Comparison of ENCODE assay signal across 28 cellular contexts in genomic region chr2:201777043-201777442, GRCh38. TPM values are rescaled to one million over a fixed set of nuclear protein-coding genes. Genes with fewer than 3 reads are reported as not detected.
DNase-seq lines count a peak whose midpoint lies in the region; FAIRE-seq and TF ChIP-seq lines count a peak whose summit lies in the region.
"Had no signal": no experiment of that assay in that cellular context is flagged by ENCODE, and none has a peak within 500 bp of the region (broad histone marks: within the 10 kb centered on the region; RNA-seq: fewer than 3 reads in every experiment).

No MANE protein-coding gene starts in this region.

- no peaks in the 10 kb centered on the region for H3K9me3 ChIP-seq in A673 (ENCODE audit: low read depth, low read length, poor library complexity, severe bottlenecking)
- H3K9me3 ChIP-seq in prostate gland = no peaks in the 10 kb centered on the region
- H3K9me3 ChIP-seq: A549; BLaER1 treated with 17β-estradiol and CSF1 and Interleukin-3, amounts not matched to agents 10 nM and 100 nM; body of pancreas; Caco-2; tibial artery had no signal

- H3K36me3 ChIP-seq in A673 (ENCODE audit: insufficient read depth, low read length, poor library complexity, severe bottlenecking) = no peaks in the 10 kb centered on the region
- no peaks in the 10 kb centered on the region for H3K36me3 ChIP-seq in prostate gland
- H3K36me3 ChIP-seq: tibial artery had no signal

- H3K4me3 Mint-ChIP-seq in chondrocyte (ENCODE audit: unreplicated experiment) = no peak overlapping the region
- H3K4me3 Mint-ChIP-seq in mesothelial cell of epicardium = no peak overlapping the region
- H3K4me3 Mint-ChIP-seq: activated naive CD8-positive, alpha-beta T cell treated with anti-CD3 and anti-CD28 coated beads for 36 hours; natural killer cell treated with Interleukin-12 subunit alpha and Interleukin-12 subunit beta and Interleukin-15 and Interleukin-18, amount 100 ng/mL, for 72 hours had no signal

- BruUV-seq in A673 (replicated peaks; lab: Mats Ljungman, UMichigan) = no TSS peak

- H3K27ac ChIP-seq in A673 (ENCODE audit: low read depth, low read length, poor library complexity, severe bottlenecking) = peak overlapping the region; percentile 64
- H3K27ac ChIP-seq in prostate gland = no peak overlapping the region
- H3K27ac ChIP-seq: A549; BLaER1 treated with 17β-estradiol and CSF1 and Interleukin-3, amounts not matched to agents 10 nM and 100 nM; body of pancreas; coronary artery; tibial artery had no signal

- CTCF ChIA-PET in A673 (lab: Charles Lee) = no interaction called here

- no peaks in the 10 kb centered on the region for H3K9me3 Mint-ChIP-seq in chondrocyte (ENCODE audit: low read depth)
- no peaks in the 10 kb centered on the region for H3K9me3 Mint-ChIP-seq in mesothelial cell of epicardium
- H3K9me3 Mint-ChIP-seq: activated naive CD8-positive, alpha-beta T cell treated with anti-CD3 and anti-CD28 coated beads for 36 hours; activated T-helper 2 cell treated with anti-CD3 and anti-CD28 coated beads, Interferon-gamma antibody, Interleukin-2, Interleukin-4, amounts not matched to agents 10 μg/mL and 5 μg/mL and 100 μg/mL, durations not matched to agents 14 hours and 24 hours and 36 hours; natural killer cell treated with Interleukin-12 subunit alpha and Interleukin-12 subunit beta and Interleukin-15 and Interleukin-18, amount 100 ng/mL, for 72 hours had no signal

- POLR2A ChIA-PET in A673 (lab: Charles Lee; ENCODE audit: low non-redundant PET) = no interaction called here

- peaks cover 3% of the 10 kb centered on the region for H3K36me3 Mint-ChIP-seq in chondrocyte (ENCODE audit: low read depth)
- no peaks in the 10 kb centered on the region for H3K36me3 Mint-ChIP-seq in mesothelial cell of epicardium
- H3K36me3 Mint-ChIP-seq: natural killer cell treated with Interleukin-12 subunit alpha and Interleukin-12 subunit beta and Interleukin-15 and Interleukin-18, amount 100 ng/mL, for 72 hours had no signal

- peaks cover 54% of the 10 kb centered on the region for H3K4me1 ChIP-seq in A673 (ENCODE audit: insufficient read depth, low read length, poor library complexity, severe bottlenecking)
- H3K4me1 ChIP-seq in prostate gland (replicated peaks) = no peaks in the 10 kb centered on the region

- DNase-seq in A673 (ENCODE audit: low spot score) (peak; percentile 19), H54 (ENCODE audit: insufficient read length, low spot score) (no peak), chondrocyte (ENCODE audit: low spot score) (no peak), mesothelial cell of epicardium (ENCODE audit: low spot score in 2 of 2, unreplicated experiment in 2 of 2) (no peak), GM19239 (ENCODE audit: insufficient read length, low spot score) (no peak), cerebellar nuclear complex (lab: John Stamatoyannopoulos, UW) (no peak), prostate gland (ENCODE audit: low spot score) (no peak), 8988T (no peak)
- DNase-seq: activated CD8-positive, alpha-beta memory T cell treated with anti-CD3 and anti-CD28 coated beads, Interleukin-2, amount 50 U/mL, for 4 hours; activated naive CD8-positive, alpha-beta T cell treated with anti-CD3 and anti-CD28 coated beads for 36 hours; body of pancreas; Caco-2; Karpas-422; left cardiac atrium; midbrain; NCI-H1048; NCI-H187 treated with DMSO at 0.1 percent for 48 hours; NCI-H774; posterior cingulate gyrus; stimulated activated CD4-positive, alpha-beta T cell treated with anti-CD3 and anti-CD28 coated beads, Interleukin-4, amount 100 ng/mL, for 1 hour; stimulated activated naive CD8-positive, alpha-beta T cell treated with anti-CD3 and anti-CD28 coated beads, Interleukin-15, Interleukin-2, amounts not matched to agents 100 U/mL and 50 U/mL, for 24 hours; tibial artery had no signal

- H3K4me1 Mint-ChIP-seq in chondrocyte (ENCODE audit: low read depth) (peaks cover 72% of the 10 kb centered on the region), mesothelial cell of epicardium (peaks cover 37% of the 10 kb centered on the region)

- FAIRE-seq in H54 (lab: Jason Lieb, UNC) (peak; percentile 30), GM19239 (lab: Jason Lieb, UNC) (no peak)
- FAIRE-seq: endometrium had no signal

- no peaks in the 10 kb centered on the region for H3K27me3 ChIP-seq in A673 (replicated peaks; ENCODE audit: insufficient read depth, low read depth, low read length, poor library complexity)
- no peaks in the 10 kb centered on the region for H3K27me3 ChIP-seq in prostate gland (replicated peaks; ENCODE audit: insufficient read depth)
- H3K27me3 ChIP-seq: BLaER1 treated with 17β-estradiol and CSF1 and Interleukin-3, amounts not matched to agents 10 nM and 100 nM; body of pancreas; tibial artery had no signal

- H3K4me3 ChIP-seq in A673 (ENCODE audit: low read depth, low read length, poor library complexity, severe bottlenecking) = peak overlapping the region; percentile 97
- no peak overlapping the region for H3K4me3 ChIP-seq in prostate gland
- H3K4me3 ChIP-seq: A549; BLaER1 treated with 17β-estradiol and CSF1 and Interleukin-3, amounts not matched to agents 10 nM and 100 nM; body of pancreas; coronary artery; tibial artery had no signal

- H3K27me3 Mint-ChIP-seq in chondrocyte (ENCODE audit: low read depth) = no peaks in the 10 kb centered on the region
- no peaks in the 10 kb centered on the region for H3K27me3 Mint-ChIP-seq in mesothelial cell of epicardium (ENCODE audit: low read depth)
- H3K27me3 Mint-ChIP-seq: activated naive CD8-positive, alpha-beta T cell treated with anti-CD3 and anti-CD28 coated beads for 36 hours; natural killer cell treated with Interleukin-12 subunit alpha and Interleukin-12 subunit beta and Interleukin-15 and Interleukin-18, amount 100 ng/mL, for 72 hours had no signal

- intact Hi-C loops in A673 (cut with micrococcal nuclease; ENCODE audit: unreplicated experiment) = no loop called here
- intact Hi-C loops in prostate gland (cut with DNase I) = no loop called here

- TF ChIP-seq POLR2A in H54 (IDR thresholded peaks at IDR 0.05; ENCODE audit: low read depth, low read length) (no peak), prostate gland (IDR thresholded peaks at IDR 0.05) (no peak)

- peak overlapping the region; percentile 30 for H3K27ac Mint-ChIP-seq in chondrocyte (ENCODE audit: unreplicated experiment)
- peak overlapping the region; percentile 74 for H3K27ac Mint-ChIP-seq in mesothelial cell of epicardium
- H3K27ac Mint-ChIP-seq: activated naive CD8-positive, alpha-beta T cell treated with anti-CD3 and anti-CD28 coated beads for 36 hours; activated T-helper 2 cell treated with anti-CD3 and anti-CD28 coated beads, Interferon-gamma antibody, Interleukin-2, Interleukin-4, amounts not matched to agents 10 μg/mL and 5 μg/mL and 100 μg/mL, durations not matched to agents 14 hours and 24 hours and 36 hours; natural killer cell treated with Interleukin-12 subunit alpha and Interleukin-12 subunit beta and Interleukin-15 and Interleukin-18, amount 100 ng/mL, for 72 hours had no signal

- TF ChIP-seq CTCF in A673 (conservative IDR thresholded peaks at IDR 0.05; ENCODE audit: low read depth, low read length) (no peak), chondrocyte (IDR thresholded peaks at IDR 0.05) (no peak), mesothelial cell of epicardium (IDR thresholded peaks at IDR 0.05; ENCODE audit: unreplicated experiment) (no peak), prostate gland (IDR thresholded peaks at IDR 0.05) (no peak)

RNA-seq across cellular contexts. Expression of gene ALS2, which starts 3.7 kb away (rescaled TPM):
- total RNA-seq in A673 (2021) = 40.8 and 56.1 TPM in 2 replicates
- 28.4 to 40.3 TPM (median 30.5 TPM) in 3 replicates for total RNA-seq in chondrocyte
- total RNA-seq in mesothelial cell of epicardium = 36.1 to 40.8 TPM (median 36.5 TPM) in 3 replicates
- 10 to 100 TPM; 14.8 to 16.3 TPM for total RNA-seq in prostate gland

RNA-seq across cellular contexts. Expression of gene CDK15, which starts 29.3 kb away (rescaled TPM):
- total RNA-seq in A673 (2021) (0.11 and 0.31 TPM in 2 replicates), chondrocyte (3.6 to 5.9 TPM (median 4.6 TPM) in 3 replicates), mesothelial cell of epicardium (6.8 to 7.3 TPM (median 7.2 TPM) in 3 replicates), prostate gland (1 to 10 TPM in 1 of 2 donors, not detected in 1; 1.2 TPM)
- total RNA-seq: activated naive CD8-positive, alpha-beta T cell treated with anti-CD3 and anti-CD28 coated beads for 36 hours; activated T-helper 2 cell treated with anti-CD3 and anti-CD28 coated beads, Interferon-gamma antibody, Interleukin-2, Interleukin-4, amounts not matched to agents 10 μg/mL and 5 μg/mL and 100 μg/mL, durations not matched to agents 14 hours and 24 hours and 36 hours; Caco-2; natural killer cell treated with Interleukin-12 subunit alpha and Interleukin-12 subunit beta and Interleukin-15 and Interleukin-18, amount 100 ng/mL, for 72 hours had no signal
